ENCODE assay signal across 38 cellular contexts in the genomic region with DNA sequence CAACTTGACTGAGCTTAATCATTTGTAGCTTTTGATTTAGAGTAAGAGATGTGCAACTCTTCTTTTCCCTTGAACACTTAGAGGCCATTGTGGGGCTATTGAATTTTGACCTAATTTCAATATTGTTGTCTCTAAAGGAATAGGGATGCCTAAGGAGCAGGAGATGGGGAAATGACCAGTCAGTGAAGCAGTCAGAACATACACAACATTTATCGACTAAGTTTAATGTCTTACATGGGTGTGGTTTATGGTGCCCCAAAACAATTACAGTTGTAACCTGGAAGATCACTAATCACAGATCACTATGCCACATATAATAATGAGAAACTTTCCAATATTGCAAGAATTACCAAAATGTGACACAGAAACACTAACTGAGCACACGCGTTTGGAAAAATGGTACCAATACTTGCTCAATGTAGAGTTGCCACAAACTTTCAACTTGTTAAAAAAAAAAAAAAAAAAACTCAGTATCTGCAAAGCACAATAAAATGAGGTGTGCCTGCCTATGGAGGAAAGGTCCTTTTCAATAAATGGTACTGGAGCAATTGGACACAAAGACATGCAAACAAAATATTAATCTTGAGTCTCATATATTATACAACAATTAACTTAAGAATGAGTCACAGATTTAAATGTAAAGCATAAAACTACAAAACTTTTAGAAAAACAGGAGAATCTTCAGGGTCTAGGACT.
"Had no signal": no experiment of that assay in that cellular context is flagged by ENCODE, and none has a peak within 500 bp of the region (broad histone marks: within the 10 kb centered on the region; RNA-seq: fewer than 3 reads in every experiment).

No MANE protein-coding gene starts in this region.

- H3K36me3 Mint-ChIP-seq: activated CD8-positive, alpha-beta memory T cell treated with anti-CD3 and anti-CD28 coated beads, Interleukin-2, amount 10 ng/mL, durations not matched to agents 7 days and 5 days; activated naive CD4-positive, alpha-beta T cell treated with anti-CD3 and anti-CD28 coated beads, Interleukin-2, amount 10 ng/mL, durations not matched to agents 7 days and 5 days; activated naive CD4-positive, alpha-beta T cell treated with anti-CD3 and anti-CD28 coated beads, Interleukin-2, amount 50 U/mL, for 24 hours; activated naive CD8-positive, alpha-beta T cell; activated naive CD8-positive, alpha-beta T cell treated with anti-CD3 and anti-CD28 coated beads, Interleukin-2, amount 10 ng/mL, durations not matched to agents 7 days and 5 days; brain had no signal

- FAIRE-seq: bronchial epithelial cell, TTC549 had no signal

- H3K9me3 ChIP-seq: ascending aorta had no signal

- H3K27ac ChIP-seq: ascending aorta, cardiac muscle cell, VCaP had no signal

- DNase-seq: activated B cell treated with CpG ODN at 0.5 μM for 24 hours; activated CD4-positive, alpha-beta memory T cell treated with anti-CD3 and anti-CD28 coated beads, Interleukin-2, amount 10 ng/mL, durations not matched to agents 7 days and 5 days; activated CD4-positive, alpha-beta T cell treated with anti-CD3 and anti-CD28 coated beads for 1 hour; activated CD4-positive, alpha-beta T cell treated with anti-CD3 and anti-CD28 coated beads for 36 hours; activated CD4-positive, alpha-beta T cell treated with anti-CD3 and anti-CD28 coated beads for 48 hours; activated CD4-positive, alpha-beta T cell treated with anti-CD3 and anti-CD28 coated beads, Interleukin-2, amount 10 ng/mL, durations not matched to agents 7 days and 5 days; activated CD4-positive, alpha-beta T cell treated with anti-CD3 and anti-CD28 coated beads, Interleukin-2, amount 50 U/mL, for 48 hours; activated CD8-positive, alpha-beta memory T cell treated with anti-CD3 and anti-CD28 coated beads for 24 hours; activated CD8-positive, alpha-beta memory T cell treated with anti-CD3 and anti-CD28 coated beads, Interleukin-2, amount 10 ng/mL, durations not matched to agents 7 days and 5 days; activated CD8-positive, alpha-beta memory T cell treated with anti-CD3 and anti-CD28 coated beads, Interleukin-2, amount 50 U/mL, for 48 hours; activated CD8-positive, alpha-beta T cell treated with anti-CD3 and anti-CD28 coated beads, Interleukin-2, amount 10 ng/mL, durations not matched to agents 7 days and 5 days; activated effector memory CD4-positive, alpha-beta T cell treated with Interleukin-2 at 50 U/mL for 16 hours; activated gamma-delta T cell; activated naive CD4-positive, alpha-beta T cell treated with anti-CD3 and anti-CD28 coated beads, Interleukin-2, amount 10 ng/mL, durations not matched to agents 7 days and 5 days; activated naive CD4-positive, alpha-beta T cell treated with Interleukin-2 at 50 U/mL for 16 hours; activated naive CD8-positive, alpha-beta T cell treated with anti-CD3 and anti-CD28 coated beads, Interleukin-2, amount 10 ng/mL, durations not matched to agents 7 days and 5 days; activated naive CD8-positive, alpha-beta T cell treated with anti-CD3 and anti-CD28 coated beads, Interleukin-2, amount 50 U/mL, for 24 hours; activated T-cell treated with anti-CD3 and anti-CD28 coated beads, Interleukin-2, amount 50 U/mL, for 24 hours; activated T-cell treated with anti-CD3 and anti-CD28 coated beads, Interleukin-2, amount 50 U/mL, for 48 hours; amygdala; anterior cingulate cortex; caudate nucleus; cerebellar nuclear complex; T-helper 1 cell; T-helper 2 cell; T-helper 9 cell had no signal

- H3K27me3 ChIP-seq: ascending aorta, cardiac muscle cell had no signal

- H3K4me3 ChIP-seq: ascending aorta, cardiac muscle cell had no signal

- H3K27me3 Mint-ChIP-seq: activated B cell treated with CpG ODN at 0.5 μM for 24 hours; activated CD4-positive, alpha-beta memory T cell treated with anti-CD3 and anti-CD28 coated beads, Interleukin-2, amount 10 ng/mL, durations not matched to agents 7 days and 5 days; activated CD4-positive, alpha-beta T cell treated with anti-CD3 and anti-CD28 coated beads for 36 hours; activated CD8-positive, alpha-beta memory T cell treated with anti-CD3 and anti-CD28 coated beads, Interleukin-2, amount 10 ng/mL, durations not matched to agents 7 days and 5 days; activated naive CD4-positive, alpha-beta T cell treated with anti-CD3 and anti-CD28 coated beads, Interleukin-2, amount 10 ng/mL, durations not matched to agents 7 days and 5 days had no signal

- H3K27ac Mint-ChIP-seq: activated B cell treated with CpG ODN at 0.5 μM for 24 hours; activated CD4-positive, alpha-beta memory T cell treated with anti-CD3 and anti-CD28 coated beads, Interleukin-2, amount 10 ng/mL, durations not matched to agents 7 days and 5 days; activated CD4-positive, alpha-beta T cell treated with anti-CD3 and anti-CD28 coated beads for 36 hours; activated CD4-positive, alpha-beta T cell treated with anti-CD3 and anti-CD28 coated beads, Interleukin-2, amount 10 ng/mL, durations not matched to agents 7 days and 5 days; activated CD8-positive, alpha-beta memory T cell treated with anti-CD3 and anti-CD28 coated beads, Interleukin-2, amount 10 ng/mL, durations not matched to agents 7 days and 5 days; activated CD8-positive, alpha-beta T cell treated with anti-CD3 and anti-CD28 coated beads, Interleukin-2, amount 10 ng/mL, durations not matched to agents 7 days and 5 days; activated naive CD4-positive, alpha-beta T cell treated with anti-CD3 and anti-CD28 coated beads, Interleukin-2, amount 10 ng/mL, durations not matched to agents 7 days and 5 days; activated naive CD4-positive, alpha-beta T cell treated with anti-CD3 and anti-CD28 coated beads, Interleukin-2, amount 50 U/mL, for 24 hours; activated naive CD8-positive, alpha-beta T cell; activated naive CD8-positive, alpha-beta T cell treated with anti-CD3 and anti-CD28 coated beads, Interleukin-2, amount 10 ng/mL, durations not matched to agents 7 days and 5 days; activated naive CD8-positive, alpha-beta T cell treated with anti-CD3 and anti-CD28 coated beads, Interleukin-2, amount 50 U/mL, for 24 hours; activated T-cell treated with anti-CD3 and anti-CD28 coated beads, Interleukin-2, amount 50 U/mL, for 24 hours; activated T-helper 2 cell treated with anti-CD3 and anti-CD28 coated beads, Interferon-gamma antibody, Interleukin-2, Interleukin-4, amounts not matched to agents 10 μg/mL and 5 μg/mL and 100 μg/mL, durations not matched to agents 14 hours and 24 hours and 36 hours; brain; T-helper 1 cell treated with Interleukin-12 subunit alpha and Interleukin-12 subunit beta and Interleukin-4 antibody, amounts not matched to agents 30 μg/mL and 1 μg/mL, for 36 hours; T-helper 2 cell treated with Interferon-gamma antibody and Interleukin-4, amounts not matched to agents 5 μg/mL and 100 μg/mL, for 36 hours had no signal

- H3K4me3 Mint-ChIP-seq: activated B cell treated with CpG ODN at 0.5 μM for 24 hours; activated CD4-positive, alpha-beta memory T cell treated with anti-CD3 and anti-CD28 coated beads, Interleukin-2, amount 10 ng/mL, durations not matched to agents 7 days and 5 days; activated CD4-positive, alpha-beta T cell treated with anti-CD3 and anti-CD28 coated beads for 36 hours; activated CD4-positive, alpha-beta T cell treated with anti-CD3 and anti-CD28 coated beads, Interleukin-2, amount 10 ng/mL, durations not matched to agents 7 days and 5 days; activated CD8-positive, alpha-beta memory T cell treated with anti-CD3 and anti-CD28 coated beads, Interleukin-2, amount 10 ng/mL, durations not matched to agents 7 days and 5 days; activated CD8-positive, alpha-beta T cell treated with anti-CD3 and anti-CD28 coated beads, Interleukin-2, amount 10 ng/mL, durations not matched to agents 7 days and 5 days; activated naive CD4-positive, alpha-beta T cell treated with anti-CD3 and anti-CD28 coated beads, Interleukin-2, amount 10 ng/mL, durations not matched to agents 7 days and 5 days; activated naive CD4-positive, alpha-beta T cell treated with anti-CD3 and anti-CD28 coated beads, Interleukin-2, amount 50 U/mL, for 24 hours; activated naive CD8-positive, alpha-beta T cell; activated naive CD8-positive, alpha-beta T cell treated with anti-CD3 and anti-CD28 coated beads, Interleukin-2, amount 10 ng/mL, durations not matched to agents 7 days and 5 days; activated naive CD8-positive, alpha-beta T cell treated with anti-CD3 and anti-CD28 coated beads, Interleukin-2, amount 50 U/mL, for 24 hours; activated T-cell treated with anti-CD3 and anti-CD28 coated beads, Interleukin-2, amount 50 U/mL, for 24 hours; brain; central memory CD8-positive, alpha-beta T cell; T-helper 1 cell treated with Interleukin-12 subunit alpha and Interleukin-12 subunit beta and Interleukin-4 antibody, amounts not matched to agents 30 μg/mL and 1 μg/mL, for 36 hours; T-helper 2 cell treated with Interferon-gamma antibody and Interleukin-4, amounts not matched to agents 5 μg/mL and 100 μg/mL, for 36 hours had no signal

- ATAC-seq: activated CD4-positive, alpha-beta T cell treated with anti-CD3 and anti-CD28 coated beads for 36 hours; activated CD8-positive, alpha-beta memory T cell treated with anti-CD3 and anti-CD28 coated beads, Interleukin-2, amount 10 ng/mL, durations not matched to agents 7 days and 5 days; activated CD8-positive, alpha-beta T cell treated with anti-CD3 and anti-CD28 coated beads, Interleukin-2, amount 10 ng/mL, durations not matched to agents 7 days and 5 days; activated naive CD8-positive, alpha-beta T cell treated with anti-CD3 and anti-CD28 coated beads, Interleukin-2, amount 50 U/mL, for 24 hours had no signal

- H3K9me3 Mint-ChIP-seq: activated CD4-positive, alpha-beta memory T cell treated with anti-CD3 and anti-CD28 coated beads, Interleukin-2, amount 10 ng/mL, durations not matched to agents 7 days and 5 days; activated CD4-positive, alpha-beta T cell treated with anti-CD3 and anti-CD28 coated beads, Interleukin-2, amount 10 ng/mL, durations not matched to agents 7 days and 5 days; activated naive CD4-positive, alpha-beta T cell treated with anti-CD3 and anti-CD28 coated beads, Interleukin-2, amount 10 ng/mL, durations not matched to agents 7 days and 5 days; activated naive CD4-positive, alpha-beta T cell treated with anti-CD3 and anti-CD28 coated beads, Interleukin-2, amount 50 U/mL, for 24 hours; activated naive CD8-positive, alpha-beta T cell treated with anti-CD3 and anti-CD28 coated beads, Interleukin-2, amount 10 ng/mL, durations not matched to agents 7 days and 5 days; activated naive CD8-positive, alpha-beta T cell treated with anti-CD3 and anti-CD28 coated beads, Interleukin-2, amount 50 U/mL, for 24 hours; activated T-cell treated with anti-CD3 and anti-CD28 coated beads, Interleukin-2, amount 50 U/mL, for 24 hours; activated T-helper 2 cell treated with anti-CD3 and anti-CD28 coated beads, Interferon-gamma antibody, Interleukin-2, Interleukin-4, amounts not matched to agents 10 μg/mL and 5 μg/mL and 100 μg/mL, durations not matched to agents 14 hours and 24 hours and 36 hours; central memory CD8-positive, alpha-beta T cell; T-helper 1 cell treated with Interleukin-12 subunit alpha and Interleukin-12 subunit beta and Interleukin-4 antibody, amounts not matched to agents 30 μg/mL and 1 μg/mL, for 36 hours; T-helper 2 cell treated with Interferon-gamma antibody and Interleukin-4, amounts not matched to agents 5 μg/mL and 100 μg/mL, for 36 hours had no signal

- H3K4me1 ChIP-seq: ascending aorta had no signal

- H3K4me1 Mint-ChIP-seq: activated B cell treated with CpG ODN at 0.5 μM for 24 hours; activated CD4-positive, alpha-beta memory T cell treated with anti-CD3 and anti-CD28 coated beads, Interleukin-2, amount 10 ng/mL, durations not matched to agents 7 days and 5 days; activated CD4-positive, alpha-beta T cell treated with anti-CD3 and anti-CD28 coated beads for 36 hours; activated CD4-positive, alpha-beta T cell treated with anti-CD3 and anti-CD28 coated beads, Interleukin-2, amount 10 ng/mL, durations not matched to agents 7 days and 5 days; activated CD8-positive, alpha-beta memory T cell treated with anti-CD3 and anti-CD28 coated beads, Interleukin-2, amount 10 ng/mL, durations not matched to agents 7 days and 5 days; activated naive CD4-positive, alpha-beta T cell treated with anti-CD3 and anti-CD28 coated beads, Interleukin-2, amount 10 ng/mL, durations not matched to agents 7 days and 5 days; activated naive CD4-positive, alpha-beta T cell treated with anti-CD3 and anti-CD28 coated beads, Interleukin-2, amount 50 U/mL, for 24 hours; activated naive CD8-positive, alpha-beta T cell treated with anti-CD3 and anti-CD28 coated beads, Interleukin-2, amount 10 ng/mL, durations not matched to agents 7 days and 5 days; activated naive CD8-positive, alpha-beta T cell treated with anti-CD3 and anti-CD28 coated beads, Interleukin-2, amount 50 U/mL, for 24 hours; brain; central memory CD8-positive, alpha-beta T cell had no signal

- H3K36me3 ChIP-seq: ascending aorta, cardiac muscle cell had no signal
